Comparison of ENCODE assay signal across 8 cellular contexts in genomic region chr19:17779281-17779930, GRCh38. TPM values are rescaled to one million over a fixed set of nuclear protein-coding genes. Genes with fewer than 3 reads are reported as not detected.
A peak's percentile ranks its signal among the peaks of the same experiment; 100 is the strongest.
DNase-seq lines count a peak whose midpoint lies in the region; ATAC-seq lines count a peak whose summit lies in the region.

No MANE protein-coding gene starts in this region.

- no peak overlapping the region for H3K9ac ChIP-seq in Karpas-422 (ENCODE audit: low read length)

- peak overlapping the region in 2 of 3 donors; percentile 25 to 90 for H3K27ac Mint-ChIP-seq in CD4-positive, CD25-positive, alpha-beta regulatory T cell

- no peak overlapping the region for H3K4me2 ChIP-seq in Karpas-422 (ENCODE audit: low read depth, low read length, poor library complexity, severe bottlenecking)

- peaks cover 0 to 21% (median 11%) of the 10 kb centered on the region in 4 donors for H3K4me1 Mint-ChIP-seq in CD4-positive, CD25-positive, alpha-beta regulatory T cell

- no peak for DNase-seq in CD4-positive, CD25-positive, alpha-beta regulatory T cell
- DNase-seq in NCI-H460 (ENCODE audit: extremely low read depth, low read depth) (peak; percentile 72), retina (no peak), Karpas-422 (no peak)
- no peak for DNase-seq in activated effector memory CD4-positive, alpha-beta T cell treated with anti-CD3 and anti-CD28 coated beads, Interleukin-2, amount 50 U/mL, for 16 hours

- H2AFZ ChIP-seq in Karpas-422 (ENCODE audit: low read length), result no peak overlapping the region

- H3K27me3 ChIP-seq in CD4-positive, CD25-positive, alpha-beta regulatory T cell (ENCODE audit: control insufficient read depth, insufficient read depth, low read length), result no peaks in the 10 kb centered on the region
- no peaks in the 10 kb centered on the region for H3K27me3 ChIP-seq in ectodermal cell (ENCODE audit: control insufficient read depth, insufficient read depth, low read length, poor library complexity, severe bottlenecking)
- no peaks in the 10 kb centered on the region for H3K27me3 ChIP-seq in mononuclear cell (ENCODE audit: insufficient read depth, low read length)
- no peaks in the 10 kb centered on the region for H3K27me3 ChIP-seq in Karpas-422 (ENCODE audit: low read length)

- no peak overlapping the region for H3K27ac ChIP-seq in CD4-positive, CD25-positive, alpha-beta regulatory T cell (ENCODE audit: insufficient read depth, low read length, poor library complexity, severe bottlenecking)
- H3K27ac ChIP-seq in ectodermal cell (ENCODE audit: insufficient read depth, low read depth, low read length, poor library complexity, severe bottlenecking) (no peak overlapping the region), Karpas-422 (ENCODE audit: low read length) (no peak overlapping the region)

- H3K79me2 ChIP-seq in Karpas-422 (ENCODE audit: low read length), result no peaks in the 10 kb centered on the region

- no peaks in the 10 kb centered on the region for H3K9me3 ChIP-seq in CD4-positive, CD25-positive, alpha-beta regulatory T cell (ENCODE audit: control insufficient read depth in 2 of 2, low read length in 2 of 2)
- no peaks in the 10 kb centered on the region for H3K9me3 ChIP-seq in ectodermal cell (ENCODE audit: control insufficient read depth, low read length)
- H3K9me3 ChIP-seq in mononuclear cell (ENCODE audit: low read depth, low read length), result no peaks in the 10 kb centered on the region
- H3K9me3 ChIP-seq in Karpas-422 (ENCODE audit: low read length), result no peaks in the 10 kb centered on the region

- ATAC-seq in CD4-positive, CD25-positive, alpha-beta regulatory T cell (ENCODE audit: low read depth in 2 of 2), result no peak
- ATAC-seq in GM19035 (IDR thresholded peaks at IDR 0.05; ENCODE audit: unreplicated experiment), result no peak

- no peak overlapping the region for H3K4me3 Mint-ChIP-seq in CD4-positive, CD25-positive, alpha-beta regulatory T cell

- no peaks in the 10 kb centered on the region for H3K9me3 Mint-ChIP-seq in CD4-positive, CD25-positive, alpha-beta regulatory T cell

- H3K36me3 ChIP-seq in CD4-positive, CD25-positive, alpha-beta regulatory T cell (ENCODE audit: control insufficient read depth, insufficient read depth, low read length), result peaks cover 27% of the 10 kb centered on the region
- H3K36me3 ChIP-seq in ectodermal cell (ENCODE audit: control insufficient read depth, insufficient read depth, low read length) (no peaks in the 10 kb centered on the region), Karpas-422 (ENCODE audit: insufficient read depth, low read length) (no peaks in the 10 kb centered on the region; the same call in 1 of the 2 replicates)

- H3K4me3 ChIP-seq in CD4-positive, CD25-positive, alpha-beta regulatory T cell (ENCODE audit: low read depth, low read length), result no peak overlapping the region
- peak overlapping the region; percentile 30 for H3K4me3 ChIP-seq in ectodermal cell (ENCODE audit: insufficient read depth, low read depth, low read length)
- H3K4me3 ChIP-seq in mononuclear cell (ENCODE audit: low read length), result peak overlapping the region; percentile 9
- no peak overlapping the region for H3K4me3 ChIP-seq in Karpas-422 (ENCODE audit: low read length)

- peaks cover 5% of the 10 kb centered on the region for H3K4me1 ChIP-seq in CD4-positive, CD25-positive, alpha-beta regulatory T cell (ENCODE audit: control insufficient read depth, insufficient read depth, low read length, poor library complexity, severe bottlenecking)
- peaks cover 6% of the 10 kb centered on the region for H3K4me1 ChIP-seq in ectodermal cell (ENCODE audit: control insufficient read depth, insufficient read depth, low read length)
- peaks cover 19% of the 10 kb centered on the region for H3K4me1 ChIP-seq in mononuclear cell (ENCODE audit: insufficient read depth, low read length)
- H3K4me1 ChIP-seq in Karpas-422 (ENCODE audit: low read length), result no peaks in the 10 kb centered on the region

- peaks cover 15% of the 10 kb centered on the region for H3K36me3 Mint-ChIP-seq in CD4-positive, CD25-positive, alpha-beta regulatory T cell

- H3K9me2 ChIP-seq in Karpas-422 (replicated peaks; ENCODE audit: insufficient read depth, low read length), result no peaks in the 10 kb centered on the region

- H3K27me3 Mint-ChIP-seq in CD4-positive, CD25-positive, alpha-beta regulatory T cell, result no peaks in the 10 kb centered on the region

- no peaks in the 10 kb centered on the region; the same call in 1 of the 2 replicates for H4K20me1 ChIP-seq in Karpas-422 (ENCODE audit: insufficient read depth, low read depth, low read length)

- 11 to 12% methylated on average over 16 of the region's 16 CpGs for WGBS in ectodermal cell, 2 experiments

RNA-seq across cellular contexts. Expression of gene B3GNT3, which starts 15.5 kb away (rescaled TPM):
- 0.47 TPM for total RNA-seq in CD4-positive, CD25-positive, alpha-beta regulatory T cell
- under 1 TPM in 1 of 4 donors, not detected in 3; 0.27 TPM for polyA plus RNA-seq in CD4-positive, CD25-positive, alpha-beta regulatory T cell
- total RNA-seq in NCI-H460 (2014; rRNA removed; shearing (Covaris generic)), result 0.05 TPM in 1 of 2 replicates, not detected in the other
- not detected in 2 replicates for polyA plus RNA-seq in NCI-H460 (2014; cell fraction: nucleus; rRNA removed)
- not detected for polyA plus RNA-seq in ectodermal cell (2013, experiment 1 of 4)
- polyA plus RNA-seq in ectodermal cell (2013, experiment 2 of 4), result not detected
- polyA plus RNA-seq in ectodermal cell (2013, experiment 3 of 4), result not detected
- not detected for polyA plus RNA-seq in ectodermal cell (2013, experiment 4 of 4)
- total RNA-seq in mononuclear cell, result 0.10 TPM
- not detected in 2 replicates for total RNA-seq in Karpas-422 (2014; rRNA removed; shearing (Covaris generic); ENCODE audit: low replicate concordance)

RNA-seq across cellular contexts. Expression of gene FCHO1, which starts 28.1 kb away (rescaled TPM):
- total RNA-seq in CD4-positive, CD25-positive, alpha-beta regulatory T cell, result 71.9 TPM
- 10 to 100 TPM in 3 of 4 donors, 1 to 10 TPM in 1; 8.3 to 16.6 (median 13.7) TPM for polyA plus RNA-seq in CD4-positive, CD25-positive, alpha-beta regulatory T cell
- total RNA-seq in NCI-H460 (2014; rRNA removed; shearing (Covaris generic)), result 4.1 and 4.6 TPM in 2 replicates
- 1.5 and 9.3 TPM in 2 replicates for polyA plus RNA-seq in NCI-H460 (2014; cell fraction: nucleus; rRNA removed)
- 19.3 TPM for polyA plus RNA-seq in ectodermal cell (2013, experiment 1 of 4)
- polyA plus RNA-seq in ectodermal cell (2013, experiment 2 of 4), result 13.1 TPM
- 15.7 TPM for polyA plus RNA-seq in ectodermal cell (2013, experiment 3 of 4)
- polyA plus RNA-seq in ectodermal cell (2013, experiment 4 of 4), result 16.9 TPM
- total RNA-seq in mononuclear cell, result 24.1 TPM
- total RNA-seq in Karpas-422 (2014; rRNA removed; shearing (Covaris generic); ENCODE audit: low replicate concordance), result 16.6 and 40.4 TPM in 2 replicates

RNA-seq across cellular contexts. Expression of gene INSL3, which starts 41.9 kb away (rescaled TPM):
- 5.5 TPM for total RNA-seq in CD4-positive, CD25-positive, alpha-beta regulatory T cell
- 1 to 10 TPM; 1.5 to 5.4 (median 2.2) TPM for polyA plus RNA-seq in CD4-positive, CD25-positive, alpha-beta regulatory T cell
- not detected in 2 replicates for total RNA-seq in NCI-H460 (2014; rRNA removed; shearing (Covaris generic))
- polyA plus RNA-seq in NCI-H460 (2014; cell fraction: nucleus; rRNA removed), result not detected in 2 replicates
- not detected for polyA plus RNA-seq in ectodermal cell (2013, experiment 1 of 4)
- 0.37 TPM for polyA plus RNA-seq in ectodermal cell (2013, experiment 2 of 4)
- polyA plus RNA-seq in ectodermal cell (2013, experiment 3 of 4), result 0.69 TPM
- polyA plus RNA-seq in ectodermal cell (2013, experiment 4 of 4), result not detected
- 0.52 TPM for total RNA-seq in mononuclear cell
- total RNA-seq in Karpas-422 (2014; rRNA removed; shearing (Covaris generic); ENCODE audit: low replicate concordance), result not detected in 2 replicates

Comparison
In these comparisons a context has a peak if more than half of its experiments do, and no peak if none do; other contexts are left out.
1. H3K4me3 ChIP-seq: peak in ectodermal cell (single experiment) and mononuclear cell (single experiment); none in CD4-positive, CD25-positive, alpha-beta regulatory T cell (single experiment) and Karpas-422 (single experiment).